In the genomic region with DNA sequence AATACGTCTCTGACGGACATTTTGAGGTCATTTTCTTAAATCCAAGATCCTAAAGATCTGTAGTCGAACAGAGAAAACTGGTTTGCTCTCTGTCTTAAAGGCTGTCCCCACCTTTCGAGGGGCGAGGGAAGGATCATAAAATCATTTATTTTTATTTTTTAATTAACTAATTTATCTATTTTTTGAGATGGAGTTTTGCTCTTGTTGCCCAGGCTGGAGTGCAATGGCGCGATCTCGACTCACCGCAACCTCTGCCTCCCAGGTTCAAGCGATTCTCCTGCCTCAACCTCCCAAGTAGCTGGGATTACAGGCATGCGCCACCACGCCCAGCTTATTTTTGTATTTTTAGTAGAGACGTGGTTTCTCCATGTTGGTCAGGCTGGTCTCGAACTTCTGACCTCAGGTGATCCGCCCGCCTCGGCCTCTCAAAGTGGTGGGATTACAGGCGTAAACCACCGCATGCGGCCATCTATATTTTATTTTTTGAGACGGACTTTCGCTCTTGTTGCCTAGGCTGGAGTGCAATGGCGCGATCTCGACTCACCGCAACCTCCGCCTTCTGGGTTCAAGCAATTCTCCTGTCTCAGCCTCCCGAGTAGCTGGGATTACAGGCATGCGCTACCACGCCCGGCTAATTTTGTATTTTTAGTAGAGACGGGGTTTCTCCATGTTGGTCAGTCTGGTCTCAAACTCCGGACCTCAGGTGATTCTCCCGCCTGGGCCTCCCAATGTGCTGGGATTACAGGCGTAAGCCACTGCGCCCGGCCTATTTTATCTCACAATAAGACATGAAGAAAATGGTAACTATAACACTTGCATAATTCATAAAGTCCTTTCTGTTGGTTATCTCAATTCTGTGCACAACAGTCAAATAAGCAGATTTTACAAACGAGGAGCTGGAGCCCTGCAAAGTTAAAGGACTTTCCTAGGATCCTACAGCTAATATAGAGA, we compare ENCODE assay signal across 1 cellular context.
TF ChIP-seq lines count a peak whose summit lies in the region.
"Not testable (repeated sequence)": the region's sequence is repeated elsewhere in the genome, so short reads cannot be mapped to it uniquely, and the experiment has no call there.

No MANE protein-coding gene starts in this region.

TF ChIP-seq in K562, 482 proteins besides CTCF, POLR2A, EP300 and RAD21 (continued from another document):
- TF ChIP-seq, protein P1, sequence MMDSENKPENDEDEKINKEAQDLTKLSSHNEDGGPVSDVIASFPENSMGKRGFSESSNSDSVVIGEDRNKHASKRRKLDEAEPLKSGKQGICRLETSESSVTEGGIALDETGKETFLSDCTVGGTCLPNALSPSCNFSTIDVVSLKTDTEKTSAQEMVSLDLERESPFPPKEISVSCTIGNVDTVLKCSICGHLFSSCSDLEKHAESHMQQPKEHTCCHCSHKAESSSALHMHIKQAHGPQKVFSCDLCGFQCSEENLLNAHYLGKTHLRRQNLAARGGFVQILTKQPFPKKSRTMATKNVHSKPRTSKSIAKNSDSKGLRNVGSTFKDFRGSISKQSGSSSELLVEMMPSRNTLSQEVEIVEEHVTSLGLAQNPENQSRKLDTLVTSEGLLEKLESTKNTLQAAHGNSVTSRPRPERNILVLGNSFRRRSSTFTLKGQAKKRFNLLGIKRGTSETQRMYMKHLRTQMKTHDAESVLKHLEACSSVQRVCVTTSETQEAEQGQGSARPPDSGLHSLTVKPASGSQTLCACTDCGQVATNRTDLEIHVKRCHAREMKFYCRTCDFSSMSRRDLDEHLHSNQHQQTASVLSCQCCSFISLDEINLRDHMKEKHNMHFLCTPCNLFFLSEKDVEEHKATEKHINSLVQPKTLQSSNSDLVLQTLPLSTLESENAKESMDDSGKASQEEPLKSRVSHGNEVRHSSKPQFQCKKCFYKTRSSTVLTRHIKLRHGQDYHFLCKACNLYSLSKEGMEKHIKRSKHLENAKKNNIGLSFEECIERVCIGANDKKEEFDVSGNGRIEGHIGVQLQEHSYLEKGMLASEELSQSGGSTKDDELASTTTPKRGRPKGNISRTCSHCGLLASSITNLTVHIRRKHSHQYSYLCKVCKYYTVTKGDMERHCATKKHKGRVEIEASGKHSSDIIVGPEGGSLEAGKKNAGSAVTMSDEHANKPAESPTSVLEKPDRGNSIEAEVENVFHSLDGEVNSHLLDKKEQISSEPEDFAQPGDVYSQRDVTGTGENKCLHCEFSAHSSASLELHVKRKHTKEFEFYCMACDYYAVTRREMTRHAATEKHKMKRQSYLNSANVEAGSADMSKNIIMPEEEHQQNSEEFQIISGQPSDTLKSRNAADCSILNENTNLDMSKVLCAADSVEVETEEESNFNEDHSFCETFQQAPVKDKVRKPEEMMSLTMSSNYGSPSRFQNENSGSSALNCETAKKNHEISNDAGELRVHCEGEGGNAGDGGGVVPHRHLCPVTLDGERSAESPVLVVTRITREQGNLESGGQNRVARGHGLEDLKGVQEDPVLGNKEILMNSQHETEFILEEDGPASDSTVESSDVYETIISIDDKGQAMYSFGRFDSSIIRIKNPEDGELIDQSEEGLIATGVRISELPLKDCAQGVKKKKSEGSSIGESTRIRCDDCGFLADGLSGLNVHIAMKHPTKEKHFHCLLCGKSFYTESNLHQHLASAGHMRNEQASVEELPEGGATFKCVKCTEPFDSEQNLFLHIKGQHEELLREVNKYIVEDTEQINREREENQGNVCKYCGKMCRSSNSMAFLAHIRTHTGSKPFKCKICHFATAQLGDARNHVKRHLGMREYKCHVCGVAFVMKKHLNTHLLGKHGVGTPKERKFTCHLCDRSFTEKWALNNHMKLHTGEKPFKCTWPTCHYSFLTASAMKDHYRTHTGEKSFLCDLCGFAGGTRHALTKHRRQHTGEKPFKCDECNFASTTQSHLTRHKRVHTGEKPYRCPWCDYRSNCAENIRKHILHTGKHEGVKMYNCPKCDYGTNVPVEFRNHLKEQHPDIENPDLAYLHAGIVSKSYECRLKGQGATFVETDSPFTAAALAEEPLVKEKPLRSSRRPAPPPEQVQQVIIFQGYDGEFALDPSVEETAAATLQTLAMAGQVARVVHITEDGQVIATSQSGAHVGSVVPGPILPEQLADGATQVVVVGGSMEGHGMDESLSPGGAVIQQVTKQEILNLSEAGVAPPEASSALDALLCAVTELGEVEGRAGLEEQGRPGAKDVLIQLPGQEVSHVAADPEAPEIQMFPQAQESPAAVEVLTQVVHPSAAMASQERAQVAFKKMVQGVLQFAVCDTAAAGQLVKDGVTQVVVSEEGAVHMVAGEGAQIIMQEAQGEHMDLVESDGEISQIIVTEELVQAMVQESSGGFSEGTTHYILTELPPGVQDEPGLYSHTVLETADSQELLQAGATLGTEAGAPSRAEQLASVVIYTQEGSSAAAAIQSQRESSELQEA (IDR thresholded peaks at IDR 0.05; ENCODE audit: low read depth) = 0 out of 2 replicates have a peak, but pooled peaks have one; percentile 9
- TF ChIP-seq, protein P2, sequence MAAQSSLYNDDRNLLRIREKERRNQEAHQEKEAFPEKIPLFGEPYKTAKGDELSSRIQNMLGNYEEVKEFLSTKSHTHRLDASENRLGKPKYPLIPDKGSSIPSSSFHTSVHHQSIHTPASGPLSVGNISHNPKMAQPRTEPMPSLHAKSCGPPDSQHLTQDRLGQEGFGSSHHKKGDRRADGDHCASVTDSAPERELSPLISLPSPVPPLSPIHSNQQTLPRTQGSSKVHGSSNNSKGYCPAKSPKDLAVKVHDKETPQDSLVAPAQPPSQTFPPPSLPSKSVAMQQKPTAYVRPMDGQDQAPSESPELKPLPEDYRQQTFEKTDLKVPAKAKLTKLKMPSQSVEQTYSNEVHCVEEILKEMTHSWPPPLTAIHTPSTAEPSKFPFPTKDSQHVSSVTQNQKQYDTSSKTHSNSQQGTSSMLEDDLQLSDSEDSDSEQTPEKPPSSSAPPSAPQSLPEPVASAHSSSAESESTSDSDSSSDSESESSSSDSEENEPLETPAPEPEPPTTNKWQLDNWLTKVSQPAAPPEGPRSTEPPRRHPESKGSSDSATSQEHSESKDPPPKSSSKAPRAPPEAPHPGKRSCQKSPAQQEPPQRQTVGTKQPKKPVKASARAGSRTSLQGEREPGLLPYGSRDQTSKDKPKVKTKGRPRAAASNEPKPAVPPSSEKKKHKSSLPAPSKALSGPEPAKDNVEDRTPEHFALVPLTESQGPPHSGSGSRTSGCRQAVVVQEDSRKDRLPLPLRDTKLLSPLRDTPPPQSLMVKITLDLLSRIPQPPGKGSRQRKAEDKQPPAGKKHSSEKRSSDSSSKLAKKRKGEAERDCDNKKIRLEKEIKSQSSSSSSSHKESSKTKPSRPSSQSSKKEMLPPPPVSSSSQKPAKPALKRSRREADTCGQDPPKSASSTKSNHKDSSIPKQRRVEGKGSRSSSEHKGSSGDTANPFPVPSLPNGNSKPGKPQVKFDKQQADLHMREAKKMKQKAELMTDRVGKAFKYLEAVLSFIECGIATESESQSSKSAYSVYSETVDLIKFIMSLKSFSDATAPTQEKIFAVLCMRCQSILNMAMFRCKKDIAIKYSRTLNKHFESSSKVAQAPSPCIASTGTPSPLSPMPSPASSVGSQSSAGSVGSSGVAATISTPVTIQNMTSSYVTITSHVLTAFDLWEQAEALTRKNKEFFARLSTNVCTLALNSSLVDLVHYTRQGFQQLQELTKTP (IDR thresholded peaks at IDR 0.05; ENCODE audit: low read depth in 1 of 2, partially characterized antibody in 2 of 2) = peak in 1 of 2 experiments; percentile 50
- TF ChIP-seq THRAP3 (IDR thresholded peaks at IDR 0.05; ENCODE audit: borderline replicate concordance) (peak; percentile 76; the same call in 1 of the 2 replicates), NR4A1 (tag; IDR thresholded peaks at IDR 0.05) (peak; percentile 30; the same call in 1 of the 2 replicates), ZNF589 (CRISPR knock-in tag; IDR thresholded peaks at IDR 0.05; ENCODE audit: low read depth) (0 out of 2 replicates have a peak, but pooled peaks have one; percentile 2), CEBPG (tag; conservative IDR thresholded peaks at IDR 0.05 in 1 of 2, IDR thresholded peaks at IDR 0.05 in 1 of 2) (peak in 1 of 2 experiments; percentile 9; a peak in 1 of 4 replicates), L3MBTL2 (IDR thresholded peaks at IDR 0.05) (peak; percentile 16; the same call in 1 of the 2 replicates), ZNF174 (CRISPR knock-in tag; IDR thresholded peaks at IDR 0.05) (peak; percentile 58; the same call in 1 of the 2 replicates), BRD4 (IDR thresholded peaks at IDR 0.05) (0 out of 2 replicates have a peak, but pooled peaks have one; percentile 19), NBN (IDR thresholded peaks at IDR 0.05; ENCODE audit: low read depth) (peak; percentile 12; the same call in 1 of the 2 replicates)
- TF ChIP-seq NR4A1, CEBPG (CRISPR knock-in tag; IDR thresholded peaks at IDR 0.05): not testable (repeated sequence)
- TF ChIP-seq, protein P3, sequence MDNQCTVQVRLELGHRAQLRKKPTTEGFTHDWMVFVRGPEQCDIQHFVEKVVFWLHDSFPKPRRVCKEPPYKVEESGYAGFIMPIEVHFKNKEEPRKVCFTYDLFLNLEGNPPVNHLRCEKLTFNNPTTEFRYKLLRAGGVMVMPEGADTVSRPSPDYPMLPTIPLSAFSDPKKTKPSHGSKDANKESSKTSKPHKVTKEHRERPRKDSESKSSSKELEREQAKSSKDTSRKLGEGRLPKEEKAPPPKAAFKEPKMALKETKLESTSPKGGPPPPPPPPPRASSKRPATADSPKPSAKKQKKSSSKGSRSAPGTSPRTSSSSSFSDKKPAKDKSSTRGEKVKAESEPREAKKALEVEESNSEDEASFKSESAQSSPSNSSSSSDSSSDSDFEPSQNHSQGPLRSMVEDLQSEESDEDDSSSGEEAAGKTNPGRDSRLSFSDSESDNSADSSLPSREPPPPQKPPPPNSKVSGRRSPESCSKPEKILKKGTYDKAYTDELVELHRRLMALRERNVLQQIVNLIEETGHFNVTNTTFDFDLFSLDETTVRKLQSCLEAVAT (IDR thresholded peaks at IDR 0.05) = peak in 1 of 2 experiments; percentile 95; a peak in 2 of 4 replicates
- TF ChIP-seq, protein P4, sequence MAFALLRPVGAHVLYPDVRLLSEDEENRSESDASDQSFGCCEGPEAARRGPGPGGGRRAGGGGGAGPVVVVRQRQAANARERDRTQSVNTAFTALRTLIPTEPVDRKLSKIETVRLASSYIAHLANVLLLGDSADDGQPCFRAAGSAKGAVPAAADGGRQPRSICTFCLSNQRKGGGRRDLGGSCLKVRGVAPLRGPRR (CRISPR knock-in tag; IDR thresholded peaks at IDR 0.05) = peak; percentile 30; the same call in 1 of the 2 replicates
- TF ChIP-seq, protein P5, sequence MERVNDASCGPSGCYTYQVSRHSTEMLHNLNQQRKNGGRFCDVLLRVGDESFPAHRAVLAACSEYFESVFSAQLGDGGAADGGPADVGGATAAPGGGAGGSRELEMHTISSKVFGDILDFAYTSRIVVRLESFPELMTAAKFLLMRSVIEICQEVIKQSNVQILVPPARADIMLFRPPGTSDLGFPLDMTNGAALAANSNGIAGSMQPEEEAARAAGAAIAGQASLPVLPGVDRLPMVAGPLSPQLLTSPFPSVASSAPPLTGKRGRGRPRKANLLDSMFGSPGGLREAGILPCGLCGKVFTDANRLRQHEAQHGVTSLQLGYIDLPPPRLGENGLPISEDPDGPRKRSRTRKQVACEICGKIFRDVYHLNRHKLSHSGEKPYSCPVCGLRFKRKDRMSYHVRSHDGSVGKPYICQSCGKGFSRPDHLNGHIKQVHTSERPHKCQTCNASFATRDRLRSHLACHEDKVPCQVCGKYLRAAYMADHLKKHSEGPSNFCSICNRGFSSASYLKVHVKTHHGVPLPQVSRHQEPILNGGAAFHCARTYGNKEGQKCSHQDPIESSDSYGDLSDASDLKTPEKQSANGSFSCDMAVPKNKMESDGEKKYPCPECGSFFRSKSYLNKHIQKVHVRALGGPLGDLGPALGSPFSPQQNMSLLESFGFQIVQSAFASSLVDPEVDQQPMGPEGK (CRISPR knock-in tag; IDR thresholded peaks at IDR 0.05; ENCODE audit: borderline replicate concordance) = 0 out of 2 replicates have a peak, but pooled peaks have one; percentile 46
- TF ChIP-seq, protein P6, sequence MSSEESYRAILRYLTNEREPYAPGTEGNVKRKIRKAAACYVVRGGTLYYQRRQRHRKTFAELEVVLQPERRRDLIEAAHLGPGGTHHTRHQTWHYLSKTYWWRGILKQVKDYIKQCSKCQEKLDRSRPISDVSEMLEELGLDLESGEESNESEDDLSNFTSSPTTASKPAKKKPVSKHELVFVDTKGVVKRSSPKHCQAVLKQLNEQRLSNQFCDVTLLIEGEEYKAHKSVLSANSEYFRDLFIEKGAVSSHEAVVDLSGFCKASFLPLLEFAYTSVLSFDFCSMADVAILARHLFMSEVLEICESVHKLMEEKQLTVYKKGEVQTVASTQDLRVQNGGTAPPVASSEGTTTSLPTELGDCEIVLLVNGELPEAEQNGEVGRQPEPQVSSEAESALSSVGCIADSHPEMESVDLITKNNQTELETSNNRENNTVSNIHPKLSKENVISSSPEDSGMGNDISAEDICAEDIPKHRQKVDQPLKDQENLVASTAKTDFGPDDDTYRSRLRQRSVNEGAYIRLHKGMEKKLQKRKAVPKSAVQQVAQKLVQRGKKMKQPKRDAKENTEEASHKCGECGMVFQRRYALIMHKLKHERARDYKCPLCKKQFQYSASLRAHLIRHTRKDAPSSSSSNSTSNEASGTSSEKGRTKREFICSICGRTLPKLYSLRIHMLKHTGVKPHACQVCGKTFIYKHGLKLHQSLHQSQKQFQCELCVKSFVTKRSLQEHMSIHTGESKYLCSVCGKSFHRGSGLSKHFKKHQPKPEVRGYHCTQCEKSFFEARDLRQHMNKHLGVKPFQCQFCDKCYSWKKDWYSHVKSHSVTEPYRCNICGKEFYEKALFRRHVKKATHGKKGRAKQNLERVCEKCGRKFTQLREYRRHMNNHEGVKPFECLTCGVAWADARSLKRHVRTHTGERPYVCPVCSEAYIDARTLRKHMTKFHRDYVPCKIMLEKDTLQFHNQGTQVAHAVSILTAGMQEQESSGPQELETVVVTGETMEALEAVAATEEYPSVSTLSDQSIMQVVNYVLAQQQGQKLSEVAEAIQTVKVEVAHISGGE (CRISPR knock-in tag; IDR thresholded peaks at IDR 0.05) = peak in 1 of 3 experiments; percentile 29; a peak in 1 of 6 replicates
